In genomic region chr13:39682788-39683187, GRCh38 we compare ENCODE assay signal across 13 cellular contexts. TPM values are rescaled to one million over a fixed set of nuclear protein-coding genes. Genes with fewer than 3 reads are reported as not detected.
A peak's percentile ranks its signal among the peaks of the same experiment; 100 is the strongest.
DNase-seq lines count a peak whose midpoint lies in the region; ATAC-seq, FAIRE-seq and TF ChIP-seq lines count a peak whose summit lies in the region.
"Had no signal": no experiment of that assay in that cellular context is flagged by ENCODE, and none has a peak within 500 bp of the region (broad histone marks: within the 10 kb centered on the region; RNA-seq: fewer than 3 reads in every experiment).

No MANE protein-coding gene starts in this region.

- H3K36me3 Mint-ChIP-seq in neural progenitor cell: peaks cover 17% of the 10 kb centered on the region

- H3K9me3 ChIP-seq in neural progenitor cell (ENCODE audit: low read depth) (no peaks in the 10 kb centered on the region), prostate gland (no peaks in the 10 kb centered on the region)

- H3K4me3 ChIP-seq in brain microvascular endothelial cell (ENCODE audit: low read depth, low read length) (no peak overlapping the region), neural progenitor cell (no peak overlapping the region), prostate gland (no peak overlapping the region)

- intact Hi-C loops in prostate gland (cut with DNase I): loop anchor here (5.0 kb wide), 1 partner anchor 1095 kb away; no protein-coding TSS in a partner anchor

- H3K27ac Mint-ChIP-seq in neural progenitor cell: no peak overlapping the region

- no peaks in the 10 kb centered on the region for H3K4me1 Mint-ChIP-seq in neural progenitor cell
- H3K4me1 Mint-ChIP-seq: central memory CD8-positive, alpha-beta T cell; immature natural killer cell had no signal

- H3K27me3 ChIP-seq in brain microvascular endothelial cell (replicated peaks) (no peaks in the 10 kb centered on the region), neural progenitor cell (no peaks in the 10 kb centered on the region), prostate gland (replicated peaks; ENCODE audit: insufficient read depth) (no peaks in the 10 kb centered on the region)

- H3K9ac ChIP-seq in neural progenitor cell: no peak overlapping the region

- H3K36me3 ChIP-seq in brain microvascular endothelial cell (replicated peaks) (peaks cover 14% of the 10 kb centered on the region), neural progenitor cell (no peaks in the 10 kb centered on the region), prostate gland (no peaks in the 10 kb centered on the region)

- H3K27ac ChIP-seq in brain microvascular endothelial cell (no peak overlapping the region), neural progenitor cell (no peak overlapping the region), prostate gland (no peak overlapping the region)
- H3K27ac ChIP-seq: C4-2B had no signal

- H4K20me1 ChIP-seq in neural progenitor cell (ENCODE audit: low read depth): no peaks in the 10 kb centered on the region

- peak; percentile 79 for ATAC-seq in GM19467 (IDR thresholded peaks at IDR 0.05; ENCODE audit: unreplicated experiment)
- ATAC-seq in HG02885 (IDR thresholded peaks at IDR 0.05; ENCODE audit: poor library complexity, unreplicated experiment): peak; percentile 85
- ATAC-seq in HG03575 (IDR thresholded peaks at IDR 0.05; ENCODE audit: extremely low read depth, insufficient number of reproducible peaks, low FRiP score, unreplicated experiment): peak; percentile 51
- ATAC-seq: naive thymus-derived CD4-positive, alpha-beta T cell had no signal

- H3K4me1 ChIP-seq in neural progenitor cell: no peaks in the 10 kb centered on the region
- no peaks in the 10 kb centered on the region for H3K4me1 ChIP-seq in prostate gland (replicated peaks)

- TF ChIP-seq CTCF in brain microvascular endothelial cell (IDR thresholded peaks at IDR 0.05; ENCODE audit: low read depth, low read length, missing control alignments): no peak
- TF ChIP-seq CTCF in neural progenitor cell (IDR thresholded peaks at IDR 0.05): no peak
- no peak for TF ChIP-seq CTCF in prostate gland (IDR thresholded peaks at IDR 0.05)

- H3F3A ChIP-seq in neural progenitor cell (ENCODE audit: low read depth): peaks cover 2% of the 10 kb centered on the region

- no peak overlapping the region for H2AFZ ChIP-seq in neural progenitor cell (replicated peaks)

- in situ Hi-C loops in brain microvascular endothelial cell (cut with HindIII; ENCODE audit: low pct_ligation_motif_present, low sequenced_read_pairs): no loop called here

- no peak overlapping the region for H3K4me2 ChIP-seq in neural progenitor cell

- no peak for TF ChIP-seq POLR2A in prostate gland (IDR thresholded peaks at IDR 0.05)

- 77% methylated on average over 2 of the region's 2 CpGs for WGBS in prostate gland

- H3K79me2 ChIP-seq in neural progenitor cell (ENCODE audit: low read depth): no peaks in the 10 kb centered on the region

- no peaks in the 10 kb centered on the region for H3K27me3 Mint-ChIP-seq in neural progenitor cell (ENCODE audit: insufficient read depth, low read depth)
- H3K27me3 Mint-ChIP-seq: activated T-cell treated with anti-CD3 and anti-CD28 coated beads, Interleukin-2, amount 50 U/mL, for 24 hours; central memory CD8-positive, alpha-beta T cell; naive thymus-derived CD4-positive, alpha-beta T cell had no signal

- peak; percentile 56 for FAIRE-seq in GM18507 (lab: Jason Lieb, UNC)

- H3K9me3 Mint-ChIP-seq in neural progenitor cell: no peaks in the 10 kb centered on the region
- H3K9me3 Mint-ChIP-seq: activated T-cell treated with anti-CD3 and anti-CD28 coated beads, Interleukin-2, amount 50 U/mL, for 24 hours; central memory CD8-positive, alpha-beta T cell; immature natural killer cell; naive thymus-derived CD4-positive, alpha-beta T cell had no signal

- no peak overlapping the region for H3K4me3 Mint-ChIP-seq in neural progenitor cell
- H3K4me3 Mint-ChIP-seq: activated T-cell treated with anti-CD3 and anti-CD28 coated beads, Interleukin-2, amount 50 U/mL, for 24 hours; central memory CD8-positive, alpha-beta T cell; immature natural killer cell; naive thymus-derived CD4-positive, alpha-beta T cell had no signal

- DNase-seq in GM18507 (ENCODE audit: extremely low spot score, insufficient read length, low read depth): peak; percentile 8
- DNase-seq in brain microvascular endothelial cell: no peak
- no peak for DNase-seq in neural progenitor cell (ENCODE audit: low spot score)
- DNase-seq in NCI-H2227 treated with DMSO at 0.1 percent for 48 hours (lab: John Stamatoyannopoulos, UW): no peak
- DNase-seq in prostate gland (ENCODE audit: low spot score): no peak
- DNase-seq: activated T-cell treated with anti-CD3 and anti-CD28 coated beads, Interleukin-2, amount 50 U/mL, for 24 hours; immature natural killer cell; naive thymus-derived CD4-positive, alpha-beta T cell had no signal

RNA-seq across cellular contexts. Expression of gene COG6, which starts 27.3 kb away (rescaled TPM):
- 18.9 and 33.1 TPM in 2 replicates for total RNA-seq in neural progenitor cell (ENCODE audit: low replicate concordance)
- total RNA-seq in prostate gland: 10 to 100 TPM; 19.5 to 27.6 TPM
